In the genomic region with DNA sequence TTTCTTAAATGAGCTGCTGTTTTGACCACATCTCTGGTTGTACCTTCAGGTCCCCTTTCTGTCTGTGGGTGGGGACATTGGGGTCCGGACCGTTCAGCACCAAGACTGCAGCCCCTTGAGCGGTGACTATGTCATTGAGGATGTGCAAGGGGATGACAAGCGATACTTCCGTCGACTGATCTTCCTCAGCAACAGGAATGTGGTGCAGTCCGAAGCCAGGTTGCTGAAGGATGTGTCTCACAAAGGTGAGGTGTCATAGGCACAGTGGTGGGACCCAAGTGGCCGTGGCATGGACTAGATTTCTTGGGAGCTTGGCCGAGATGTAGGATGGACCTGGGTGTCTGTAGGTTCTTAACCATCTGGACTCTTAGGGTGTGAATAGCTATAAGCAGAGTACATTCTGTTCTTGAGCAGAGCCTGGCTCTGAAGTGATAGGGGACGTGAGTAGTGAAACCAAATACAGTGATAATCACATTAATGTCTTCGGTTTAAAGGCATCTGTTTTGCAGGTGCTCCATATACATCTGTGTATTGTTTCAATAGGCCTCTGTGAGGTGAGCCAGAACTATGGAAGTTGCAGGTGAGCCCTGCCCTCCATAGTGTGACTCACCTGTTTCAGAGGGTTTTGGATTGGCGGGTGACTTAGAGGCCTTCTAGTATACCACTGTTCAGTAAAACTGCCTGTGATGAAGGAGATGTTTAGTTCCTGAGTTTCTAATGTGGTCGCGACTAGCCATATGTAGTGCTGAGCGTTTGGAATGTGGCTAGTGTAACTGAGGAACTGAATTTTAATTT, we compare ENCODE assay signal across 27 cellular contexts. TPM values are rescaled to one million over a fixed set of nuclear protein-coding genes. Genes with fewer than 3 reads are reported as not detected.
DNase-seq lines count a peak whose midpoint lies in the region; ATAC-seq, FAIRE-seq and TF ChIP-seq lines count a peak whose summit lies in the region.
"Had no signal": no experiment of that assay in that cellular context is flagged by ENCODE, and none has a peak within 500 bp of the region (broad histone marks: within the 10 kb centered on the region; RNA-seq: fewer than 3 reads in every experiment).

No MANE protein-coding gene starts in this region.

- H3K9me3 ChIP-seq in keratinocyte (ENCODE audit: control insufficient read depth, low read depth, low read length): no peaks in the 10 kb centered on the region
- H3K9me3 ChIP-seq in testis: no peaks in the 10 kb centered on the region
- H3K9me3 ChIP-seq: BLaER1, neutrophil, prostate gland, right lobe of liver, tibial nerve had no signal

- H3K9me1 ChIP-seq in keratinocyte (ENCODE audit: control insufficient read depth, extremely low read depth, insufficient read depth, low read length): no peaks in the 10 kb centered on the region

- DNase-seq in activated naive CD8-positive, alpha-beta T cell treated with anti-CD3 and anti-CD28 coated beads, Interleukin-2, amount 10 ng/mL, durations not matched to agents 7 days and 5 days: no peak
- DNase-seq in activated naive CD8-positive, alpha-beta T cell treated with anti-CD3 and anti-CD28 coated beads for 36 hours: no peak
- DNase-seq in keratinocyte (ENCODE audit: low read depth, low spot score) (no peak), testis (no peak), NCI-H524 treated with DMSO at 0.1 percent for 48 hours (lab: John Stamatoyannopoulos, UW) (no peak), kidney glomerular epithelial cell (lab: John Stamatoyannopoulos, UW) (no peak)
- DNase-seq: H9; hypothalamus; immature natural killer cell; KG1; NCI-H2029; NCI-H526 treated with DMSO at 0.1 percent for 48 hours; NK-92 treated with Interleukin-12 subunit alpha and Interleukin-12 subunit beta, amount 100 ng/mL, for 24 hours; PC-9; right lobe of liver; stimulated activated CD8-positive, alpha-beta memory T cell treated with anti-CD3 and anti-CD28 coated beads, Interleukin-4, amount 100 ng/mL, for 48 hours had no signal

- peaks cover 42% of the 10 kb centered on the region for H3K4me1 Mint-ChIP-seq in activated naive CD8-positive, alpha-beta T cell treated with anti-CD3 and anti-CD28 coated beads, Interleukin-2, amount 10 ng/mL, durations not matched to agents 7 days and 5 days
- H3K4me1 Mint-ChIP-seq in activated naive CD8-positive, alpha-beta T cell treated with anti-CD3 and anti-CD28 coated beads for 36 hours: peaks cover 47% of the 10 kb centered on the region
- H3K4me1 Mint-ChIP-seq in activated T-helper 17 cell treated with anti-CD3 and anti-CD28 coated beads, Interleukin-2, amount 50 U/mL, for 72 hours: peaks cover 39% of the 10 kb centered on the region

- H3K4me2 ChIP-seq in keratinocyte (ENCODE audit: control insufficient read depth, extremely low read depth, insufficient read depth, low read depth, low read length): no peak overlapping the region
- H3K4me2 ChIP-seq: BLaER1, PC-9 had no signal

- peak; percentile 29 for FAIRE-seq in keratinocyte (lab: Jason Lieb, UNC)
- FAIRE-seq: GM12878 had no signal

- no peak overlapping the region for H2AFZ ChIP-seq in keratinocyte (ENCODE audit: control insufficient read depth, low read length)
- H2AFZ ChIP-seq: PC-9 had no signal

- H3K36me3 ChIP-seq in keratinocyte (ENCODE audit: control insufficient read depth in 2 of 2, extremely low read depth in 1 of 2, insufficient read depth in 2 of 2, low read length in 2 of 2): peaks cover 35 to 60% of the 10 kb centered on the region in 2 experiments
- no peaks in the 10 kb centered on the region for H3K36me3 ChIP-seq in testis (ENCODE audit: low read depth, missing control alignments)

- TF ChIP-seq POLR2A in testis (IDR thresholded peaks at IDR 0.05): no peak

- H3K9me3 Mint-ChIP-seq in activated naive CD8-positive, alpha-beta T cell treated with anti-CD3 and anti-CD28 coated beads, Interleukin-2, amount 10 ng/mL, durations not matched to agents 7 days and 5 days: no peaks in the 10 kb centered on the region
- no peaks in the 10 kb centered on the region for H3K9me3 Mint-ChIP-seq in activated naive CD8-positive, alpha-beta T cell treated with anti-CD3 and anti-CD28 coated beads for 36 hours
- no peaks in the 10 kb centered on the region for H3K9me3 Mint-ChIP-seq in activated T-helper 17 cell treated with anti-CD3 and anti-CD28 coated beads, Interleukin-2, amount 50 U/mL, for 72 hours
- H3K9me3 Mint-ChIP-seq: H9, immature natural killer cell, memory B cell had no signal

- no peaks in the 10 kb centered on the region for H4K20me1 ChIP-seq in keratinocyte (ENCODE audit: control insufficient read depth, extremely low read depth, insufficient read depth, low read length)

- dilution Hi-C loops in keratinocyte (cut with MboI; ENCODE audit: extremely low pct_ligation_motif_present, low sequenced_read_pairs): no loop called here

- H3K27me3 ChIP-seq in keratinocyte (ENCODE audit: control insufficient read depth, extremely low read depth, insufficient read depth, low read length): no peaks in the 10 kb centered on the region
- H3K27me3 ChIP-seq in testis: no peaks in the 10 kb centered on the region
- H3K27me3 ChIP-seq: BLaER1, brain microvascular endothelial cell, neutrophil, right lobe of liver, tibial nerve had no signal

- peaks cover 51% of the 10 kb centered on the region for H3K36me3 Mint-ChIP-seq in activated naive CD8-positive, alpha-beta T cell treated with anti-CD3 and anti-CD28 coated beads, Interleukin-2, amount 10 ng/mL, durations not matched to agents 7 days and 5 days
- peaks cover 55% of the 10 kb centered on the region for H3K36me3 Mint-ChIP-seq in activated naive CD8-positive, alpha-beta T cell treated with anti-CD3 and anti-CD28 coated beads for 36 hours
- H3K36me3 Mint-ChIP-seq in activated T-helper 17 cell treated with anti-CD3 and anti-CD28 coated beads, Interleukin-2, amount 50 U/mL, for 72 hours (ENCODE audit: low read depth): peaks cover 100% of the 10 kb centered on the region

- ATAC-seq in activated naive CD8-positive, alpha-beta T cell treated with anti-CD3 and anti-CD28 coated beads, Interleukin-2, amount 10 ng/mL, durations not matched to agents 7 days and 5 days (ENCODE audit: low read depth): no peak
- ATAC-seq in activated T-helper 17 cell treated with anti-CD3 and anti-CD28 coated beads, Interleukin-2, amount 50 U/mL, for 72 hours (replicated peaks): peak; percentile 49
- ATAC-seq: activated CD4-positive, CD25-positive, alpha-beta regulatory T cell treated with anti-CD3 and anti-CD28 coated beads, Interleukin-2, amount 50 U/mL, for 24 hours; left lobe of liver had no signal

- H3K27ac ChIP-seq in keratinocyte (ENCODE audit: control insufficient read depth, insufficient read depth, low read length): peak overlapping the region; percentile 41
- peak overlapping the region; percentile 21 to 63 for H3K27ac ChIP-seq in testis
- H3K27ac ChIP-seq: BLaER1, brain microvascular endothelial cell, HL-60, neutrophil, PC-9, prostate gland, right lobe of liver had no signal

- no peaks in the 10 kb centered on the region for H3K27me3 Mint-ChIP-seq in activated naive CD8-positive, alpha-beta T cell treated with anti-CD3 and anti-CD28 coated beads, Interleukin-2, amount 10 ng/mL, durations not matched to agents 7 days and 5 days
- no peaks in the 10 kb centered on the region for H3K27me3 Mint-ChIP-seq in activated naive CD8-positive, alpha-beta T cell treated with anti-CD3 and anti-CD28 coated beads for 36 hours
- H3K27me3 Mint-ChIP-seq in activated T-helper 17 cell treated with anti-CD3 and anti-CD28 coated beads, Interleukin-2, amount 50 U/mL, for 72 hours: no peaks in the 10 kb centered on the region
- H3K27me3 Mint-ChIP-seq: memory B cell had no signal

- H3K9ac ChIP-seq in keratinocyte (ENCODE audit: control insufficient read depth, extremely low read depth, insufficient read depth, low read length): no peak overlapping the region
- H3K9ac ChIP-seq: BLaER1 had no signal

- TF ChIP-seq CTCF in keratinocyte (optimal IDR thresholded peaks at IDR 0.05 in 1 of 3, IDR thresholded peaks at IDR 0.05 in 1 of 3, conservative IDR thresholded peaks at IDR 0.05 in 1 of 3; ENCODE audit: extremely low read depth in 1 of 3, insufficient read depth in 2 of 3, low read length in 3 of 3): no peak
- TF ChIP-seq CTCF in testis (IDR thresholded peaks at IDR 0.05): no peak

- WGBS in testis, 2 donors: 93 to 94% methylated on average over 15 of the region's 15 CpGs

- H3K79me2 ChIP-seq in keratinocyte (ENCODE audit: control insufficient read depth, insufficient read depth, low read length): peaks cover 37% of the 10 kb centered on the region

- H3K4me1 ChIP-seq in keratinocyte (ENCODE audit: control insufficient read depth, extremely low read depth, insufficient read depth, low read length) (peaks cover 17% of the 10 kb centered on the region), testis (peaks cover 18% of the 10 kb centered on the region)

- intact Hi-C loops in testis (cut with DNase I; ENCODE audit: low total_unique reads): no loop called here

- H3K4me3 ChIP-seq in keratinocyte (ENCODE audit: control insufficient read depth in 2 of 3, extremely low read depth in 1 of 3, insufficient read depth in 2 of 3, low read depth in 1 of 3, low read length in 3 of 3): no peak overlapping the region
- H3K4me3 ChIP-seq in testis: no peak overlapping the region
- H3K4me3 ChIP-seq: BLaER1, GM12878, PC-9, prostate gland, right lobe of liver, tibial nerve had no signal

- H3K4me3 Mint-ChIP-seq in activated naive CD8-positive, alpha-beta T cell treated with anti-CD3 and anti-CD28 coated beads, Interleukin-2, amount 10 ng/mL, durations not matched to agents 7 days and 5 days: no peak overlapping the region
- H3K4me3 Mint-ChIP-seq in activated naive CD8-positive, alpha-beta T cell treated with anti-CD3 and anti-CD28 coated beads for 36 hours: no peak overlapping the region
- H3K4me3 Mint-ChIP-seq in activated T-helper 17 cell treated with anti-CD3 and anti-CD28 coated beads, Interleukin-2, amount 50 U/mL, for 72 hours: peak overlapping the region; percentile 95
- H3K4me3 Mint-ChIP-seq: H9, immature natural killer cell, memory B cell had no signal

- peak overlapping the region; percentile 3 for H3K27ac Mint-ChIP-seq in activated naive CD8-positive, alpha-beta T cell treated with anti-CD3 and anti-CD28 coated beads, Interleukin-2, amount 10 ng/mL, durations not matched to agents 7 days and 5 days
- H3K27ac Mint-ChIP-seq in activated naive CD8-positive, alpha-beta T cell treated with anti-CD3 and anti-CD28 coated beads for 36 hours: no peak overlapping the region
- H3K27ac Mint-ChIP-seq in activated T-helper 17 cell treated with anti-CD3 and anti-CD28 coated beads, Interleukin-2, amount 50 U/mL, for 72 hours: peak overlapping the region; percentile 55
- H3K27ac Mint-ChIP-seq: H9, memory B cell had no signal

- POLR2A ChIA-PET in activated naive CD8-positive, alpha-beta T cell treated with anti-CD3 and anti-CD28 coated beads, Interleukin-2, amount 10 ng/mL, durations not matched to agents 7 days and 5 days (lab: Charles Lee): no interaction called here

RNA-seq across cellular contexts. Expression of a gene that starts 6.4 kb away (rescaled TPM):
- 10 to 100 TPM; 36.9 to 38.7 TPM for total RNA-seq in activated naive CD8-positive, alpha-beta T cell treated with anti-CD3 and anti-CD28 coated beads, Interleukin-2, amount 10 ng/mL, durations not matched to agents 7 days and 5 days
- 10 to 100 TPM; 59.3 to 60.0 TPM for total RNA-seq in activated naive CD8-positive, alpha-beta T cell treated with anti-CD3 and anti-CD28 coated beads for 36 hours
- 10 to 100 TPM; 77.7 to 83.1 TPM for total RNA-seq in activated T-helper 17 cell treated with anti-CD3 and anti-CD28 coated beads, Interleukin-2, amount 50 U/mL, for 72 hours
- polyA plus RNA-seq in keratinocyte (44.6 to 54.0 TPM (median 46.0 TPM) in 3 replicates), testis (ENCODE audit: insufficient read depth, low read depth, low replicate concordance) (47.2 TPM)
- polyA plus RNA-seq in keratinocyte (2011; ENCODE audit: low read depth): 15.9 TPM
- 40.5 and 48.9 TPM in 2 replicates for polyA plus RNA-seq in keratinocyte (2011; cell fraction: cytosol; rRNA removed)
- 75.0 and 77.2 TPM in 2 replicates for polyA plus RNA-seq in keratinocyte (2011; cell fraction: nucleus; rRNA removed)
- polyA plus RNA-seq in keratinocyte (2012; ENCODE audit: low replicate concordance): 27.3 and 40.6 TPM in 2 replicates
- polyA minus RNA-seq in keratinocyte: 43.6 to 62.2 TPM (median 51.1 TPM) in 3 replicates
- 31.8 TPM for polyA minus RNA-seq in keratinocyte (2011; cell fraction: cytosol; rRNA and poly(A)+ RNA removed)
- polyA minus RNA-seq in keratinocyte (2011; cell fraction: nucleus; rRNA and poly(A)+ RNA removed): 30.0 and 38.9 TPM in 2 replicates
- 10 to 100 TPM; 47.5 to 50.3 TPM for total RNA-seq in testis

RNA-seq across cellular contexts. Expression of a gene that starts 46.0 kb away (rescaled TPM):
- 10 to 100 TPM; 17.5 to 20.8 TPM for total RNA-seq in activated naive CD8-positive, alpha-beta T cell treated with anti-CD3 and anti-CD28 coated beads, Interleukin-2, amount 10 ng/mL, durations not matched to agents 7 days and 5 days
- 1 to 10 TPM; 4.8 to 5.1 TPM for total RNA-seq in activated naive CD8-positive, alpha-beta T cell treated with anti-CD3 and anti-CD28 coated beads for 36 hours
- total RNA-seq in activated T-helper 17 cell treated with anti-CD3 and anti-CD28 coated beads, Interleukin-2, amount 50 U/mL, for 72 hours: 10 to 100 TPM; 14.4 to 16.3 TPM
- polyA plus RNA-seq in keratinocyte (6.5 to 12.7 TPM (median 8.2 TPM) in 3 replicates), testis (ENCODE audit: insufficient read depth, low read depth, low replicate concordance) (28.6 TPM)
- 14.7 TPM for polyA plus RNA-seq in keratinocyte (2011; ENCODE audit: low read depth)
- 5.7 and 10.9 TPM in 2 replicates for polyA plus RNA-seq in keratinocyte (2011; cell fraction: cytosol; rRNA removed)
- polyA plus RNA-seq in keratinocyte (2011; cell fraction: nucleus; rRNA removed): 6.7 and 10.9 TPM in 2 replicates
- 9.0 and 15.3 TPM in 2 replicates for polyA plus RNA-seq in keratinocyte (2012; ENCODE audit: low replicate concordance)
- 0.46 to 5.1 TPM (median 2.3 TPM) in 3 replicates for polyA minus RNA-seq in keratinocyte
- 4.8 TPM for polyA minus RNA-seq in keratinocyte (2011; cell fraction: cytosol; rRNA and poly(A)+ RNA removed)
- polyA minus RNA-seq in keratinocyte (2011; cell fraction: nucleus; rRNA and poly(A)+ RNA removed): 2.4 and 3.8 TPM in 2 replicates
- total RNA-seq in testis: 10 to 100 TPM; 22.6 to 23.7 TPM

RNA-seq across cellular contexts. Expression of a gene that starts 53.4 kb away (rescaled TPM):
- 1 to 10 TPM; 2.0 to 2.4 TPM for total RNA-seq in activated naive CD8-positive, alpha-beta T cell treated with anti-CD3 and anti-CD28 coated beads, Interleukin-2, amount 10 ng/mL, durations not matched to agents 7 days and 5 days
- under 1 TPM; 0.34 to 0.35 TPM for total RNA-seq in activated naive CD8-positive, alpha-beta T cell treated with anti-CD3 and anti-CD28 coated beads for 36 hours
- 1 to 10 TPM; 3.0 to 5.8 TPM for total RNA-seq in activated T-helper 17 cell treated with anti-CD3 and anti-CD28 coated beads, Interleukin-2, amount 50 U/mL, for 72 hours
- polyA plus RNA-seq in keratinocyte (1.6 to 2.0 TPM (median 1.9 TPM) in 3 replicates), testis (ENCODE audit: insufficient read depth, low read depth, low replicate concordance) (4.9 TPM)
- polyA plus RNA-seq in keratinocyte (2011; ENCODE audit: low read depth): 0.42 TPM
- polyA plus RNA-seq in keratinocyte (2011; cell fraction: cytosol; rRNA removed): 1.8 TPM in 2 replicates
- 3.1 and 4.1 TPM in 2 replicates for polyA plus RNA-seq in keratinocyte (2011; cell fraction: nucleus; rRNA removed)
- 1.2 and 1.8 TPM in 2 replicates for polyA plus RNA-seq in keratinocyte (2012; ENCODE audit: low replicate concordance)
- polyA minus RNA-seq in keratinocyte: 2.1 to 4.1 TPM (median 2.5 TPM) in 3 replicates
- polyA minus RNA-seq in keratinocyte (2011; cell fraction: cytosol; rRNA and poly(A)+ RNA removed): 2.5 TPM
- 3.7 and 8.0 TPM in 2 replicates for polyA minus RNA-seq in keratinocyte (2011; cell fraction: nucleus; rRNA and poly(A)+ RNA removed)
- total RNA-seq in testis: 10 to 100 TPM in 1 of 2 donors, 1 to 10 TPM in 1; 8.4 to 10.2 TPM
